8 cellular contexts compared by ENCODE assay signal in genomic region chr18:25230658-25231326, GRCh38.
DNase-seq lines count a peak whose midpoint lies in the region; ATAC-seq and TF ChIP-seq lines count a peak whose summit lies in the region.

No MANE protein-coding gene starts in this region.

- H3K4me1 Mint-ChIP-seq in Caco-2 (ENCODE audit: low read depth, unreplicated experiment): peaks cover 5% of the 10 kb centered on the region

- no peak overlapping the region for H3K27ac Mint-ChIP-seq in Caco-2 (ENCODE audit: unreplicated experiment)

- H3K4me3 Mint-ChIP-seq in Caco-2 (ENCODE audit: unreplicated experiment): no peak overlapping the region

- CTCF ChIA-PET in Caco-2 (lab: Charles Lee): no interaction called here

- H3K4me1 ChIP-seq in thoracic aorta (ENCODE audit: control insufficient read depth in 1 of 2, low read depth in 2 of 2) (peaks cover 12 to 31% of the 10 kb centered on the region in 2 donors), Caco-2 (no peaks in the 10 kb centered on the region)

- H3K27ac ChIP-seq in thoracic aorta: peak overlapping the region; percentile 62 to 81

- BruUV-seq in Caco-2 (replicated peaks; lab: Mats Ljungman, UMichigan): no TSS peak

- TF ChIP-seq CTCF in thoracic aorta (IDR thresholded peaks at IDR 0.05): no peak
- TF ChIP-seq CTCF in Caco-2 (IDR thresholded peaks at IDR 0.05; ENCODE audit: insufficient read depth in 1 of 2, low read depth in 1 of 2, low read length in 1 of 2, severe bottlenecking in 1 of 2, unreplicated experiment in 1 of 2): no peak

- POLR2A ChIA-PET in Caco-2 (lab: Charles Lee): no interaction called here

- H3K27me3 ChIP-seq in thoracic aorta (replicated peaks; ENCODE audit: insufficient read depth): no peaks in the 10 kb centered on the region
- H3K27me3 ChIP-seq in Caco-2 (replicated peaks; ENCODE audit: control insufficient read depth, insufficient read depth, low read length): no peaks in the 10 kb centered on the region

- DNase-seq in brain pericyte (ENCODE audit: low read depth, low spot score): peak; percentile 16
- DNase-seq in left colon: peak; percentile 29 to 57
- peak; percentile 46 for DNase-seq in thoracic aorta (ENCODE audit: low spot score)
- no peak for DNase-seq in DMS53 (lab: John Stamatoyannopoulos, UW)
- no peak for DNase-seq in T1000 (lab: John Stamatoyannopoulos, UW)
- no peak for DNase-seq in Caco-2

- no peaks in the 10 kb centered on the region for H3K9me3 Mint-ChIP-seq in Caco-2 (ENCODE audit: unreplicated experiment)

- H3K36me3 Mint-ChIP-seq in Caco-2 (ENCODE audit: insufficient read depth, unreplicated experiment): no peaks in the 10 kb centered on the region

- H3K9me3 ChIP-seq in thoracic aorta (no peaks in the 10 kb centered on the region), Caco-2 (no peaks in the 10 kb centered on the region)

- ATAC-seq in HG02798 (IDR thresholded peaks at IDR 0.05; ENCODE audit: poor library complexity, unreplicated experiment): peak; percentile 76
- peak; percentile 24 for ATAC-seq in left colon
- ATAC-seq in thoracic aorta (ENCODE audit: insufficient number of reproducible peaks, low FRiP score, low read depth): peak; percentile 94
- no peak for ATAC-seq in GM18873 (IDR thresholded peaks at IDR 0.05; ENCODE audit: low FRiP score, unreplicated experiment)

- H3K4me3 ChIP-seq in thoracic aorta (peak overlapping the region; percentile 59), Caco-2 (ENCODE audit: low read depth, low read length) (no peak overlapping the region)

- H3K27me3 Mint-ChIP-seq in Caco-2 (ENCODE audit: insufficient read depth, unreplicated experiment): peaks cover 2% of the 10 kb centered on the region

- H3K36me3 ChIP-seq in thoracic aorta (no peaks in the 10 kb centered on the region), Caco-2 (ENCODE audit: control insufficient read depth, insufficient read depth, low read length) (no peaks in the 10 kb centered on the region)

- intact Hi-C loops in left colon (cut with DNase I, micrococcal nuclease) (no loop called here), Caco-2 (cut with micrococcal nuclease; ENCODE audit: unreplicated experiment) (no loop called here)

Comparison
In these comparisons a context has a peak if more than half of its experiments do, and no peak if none do; other contexts are left out.
1. DNase-seq: peak in brain pericyte (single experiment), left colon (2 of 2) and thoracic aorta (single experiment); none in DMS53 (single experiment), T1000 (single experiment) and Caco-2 (0 of 2).